In the genomic region with DNA sequence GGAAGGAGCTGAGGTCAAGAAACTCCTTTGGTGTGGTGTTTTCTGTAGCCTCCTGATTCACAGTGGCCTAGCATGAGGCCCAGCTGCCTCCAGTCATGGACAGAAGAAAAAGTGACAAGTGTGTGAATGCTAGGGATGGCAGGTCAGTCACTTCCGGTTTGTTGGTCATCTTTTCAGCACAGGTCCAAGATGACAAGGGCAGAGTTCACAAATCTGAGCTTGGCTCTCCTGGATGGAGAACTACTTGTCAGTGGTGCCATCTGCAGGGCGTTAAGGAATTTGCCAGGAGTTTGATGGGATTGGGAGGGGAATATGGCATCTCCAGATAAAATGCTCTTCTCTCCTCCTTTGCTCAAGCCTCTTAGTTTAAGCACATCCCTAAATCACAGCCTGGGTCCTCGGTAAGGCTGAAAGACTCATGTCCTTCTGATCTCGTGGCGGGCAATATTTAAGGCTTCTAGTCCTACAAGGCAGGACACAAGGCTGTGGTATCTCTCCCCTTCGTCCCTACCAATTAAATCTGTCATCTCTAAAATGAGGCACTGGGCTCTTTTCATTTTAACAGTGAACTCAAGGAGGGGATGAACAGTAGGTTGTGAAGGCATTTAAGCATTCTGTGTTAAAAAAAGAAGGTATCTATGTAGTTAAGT, we compare ENCODE assay signal across 9 cellular contexts. TPM values are rescaled to one million over a fixed set of nuclear protein-coding genes. Genes with fewer than 3 reads are reported as not detected.
A peak's percentile ranks its signal among the peaks of the same experiment; 100 is the strongest.
DNase-seq lines count a peak whose midpoint lies in the region; ATAC-seq and TF ChIP-seq lines count a peak whose summit lies in the region.
"Had no signal": no experiment of that assay in that cellular context is flagged by ENCODE, and none has a peak within 500 bp of the region (broad histone marks: within the 10 kb centered on the region; RNA-seq: fewer than 3 reads in every experiment).

No MANE protein-coding gene starts in this region.

- no peaks in the 10 kb centered on the region for H3K36me3 ChIP-seq in OCI-LY3 (replicated peaks; ENCODE audit: low read depth, low read length)

- no peak overlapping the region for H3K27ac ChIP-seq in OCI-LY3 (ENCODE audit: low read length)

- DNase-seq in NCI-H1694 treated with DMSO at 0.1 percent for 48 hours (lab: John Stamatoyannopoulos, UW) (peak; percentile 25), NCI-H1694 (lab: John Stamatoyannopoulos, UW) (no peak), endothelial cell (ENCODE audit: low spot score) (peak; percentile 37), mucosa of gallbladder (ENCODE audit: low spot score) (peak; percentile 41)
- no peak for DNase-seq in activated T-cell treated with anti-CD3 and anti-CD28 coated beads, Interleukin-2, amount 50 U/mL, for 4 hours
- DNase-seq in stimulated activated CD4-positive, alpha-beta T cell treated with anti-CD3 and anti-CD28 coated beads, Interleukin-12 subunit alpha, Interleukin-12 subunit beta, amount 100 ng/mL, for 4 hours: no peak
- DNase-seq: CD4-positive, CD25-positive, alpha-beta regulatory T cell had no signal

- no peaks in the 10 kb centered on the region for H3K27me3 ChIP-seq in OCI-LY3 (ENCODE audit: low read depth, low read length)

- no peaks in the 10 kb centered on the region for H3K79me2 ChIP-seq in OCI-LY3 (ENCODE audit: low read length)

- H3K4me1 ChIP-seq in OCI-LY3 (ENCODE audit: low read length): no peaks in the 10 kb centered on the region

- no peak overlapping the region for H3K27ac Mint-ChIP-seq in endothelial cell (ENCODE audit: unreplicated experiment)

- H3K4me3 ChIP-seq in OCI-LY3 (ENCODE audit: low read length): no peak overlapping the region

- ATAC-seq in activated T-cell treated with anti-CD3 and anti-CD28 coated beads, Interleukin-2, amount 50 U/mL, for 4 hours: no peak
- ATAC-seq in GM18517 (IDR thresholded peaks at IDR 0.05; ENCODE audit: unreplicated experiment): no peak

- H3K27me3 Mint-ChIP-seq in endothelial cell (ENCODE audit: unreplicated experiment): peaks cover 6% of the 10 kb centered on the region
- H3K27me3 Mint-ChIP-seq in activated T-cell treated with anti-CD3 and anti-CD28 coated beads, Interleukin-2, amount 50 U/mL, for 4 hours (ENCODE audit: low read depth): no peaks in the 10 kb centered on the region

- no peaks in the 10 kb centered on the region for H3K36me3 Mint-ChIP-seq in endothelial cell (ENCODE audit: low read depth, unreplicated experiment)
- H3K36me3 Mint-ChIP-seq in activated T-cell treated with anti-CD3 and anti-CD28 coated beads, Interleukin-2, amount 50 U/mL, for 4 hours (ENCODE audit: insufficient read depth): no peaks in the 10 kb centered on the region
- H3K36me3 Mint-ChIP-seq: CD4-positive, CD25-positive, alpha-beta regulatory T cell had no signal

- no peak overlapping the region; the same call in 1 of the 2 replicates for H2AFZ ChIP-seq in OCI-LY3 (ENCODE audit: low read depth, low read length)

- no peaks in the 10 kb centered on the region for H3K9me3 Mint-ChIP-seq in endothelial cell (ENCODE audit: unreplicated experiment)
- H3K9me3 Mint-ChIP-seq in activated T-cell treated with anti-CD3 and anti-CD28 coated beads, Interleukin-2, amount 50 U/mL, for 4 hours: no peaks in the 10 kb centered on the region
- H3K9me3 Mint-ChIP-seq: CD4-positive, CD25-positive, alpha-beta regulatory T cell had no signal

- H3K4me3 Mint-ChIP-seq in endothelial cell (ENCODE audit: unreplicated experiment): no peak overlapping the region
- H3K4me3 Mint-ChIP-seq in activated T-cell treated with anti-CD3 and anti-CD28 coated beads, Interleukin-2, amount 50 U/mL, for 4 hours: no peak overlapping the region
- H3K4me3 Mint-ChIP-seq: CD4-positive, CD25-positive, alpha-beta regulatory T cell had no signal

- no peak overlapping the region for H3K4me2 ChIP-seq in OCI-LY3 (ENCODE audit: low read length)

- TF ChIP-seq CTCF in OCI-LY3 (IDR thresholded peaks at IDR 0.05; ENCODE audit: low read depth, low read length) (peak; percentile 41), endothelial cell (IDR thresholded peaks at IDR 0.05; ENCODE audit: unreplicated experiment) (peak; percentile 32)

- no peaks in the 10 kb centered on the region for H4K20me1 ChIP-seq in OCI-LY3 (ENCODE audit: insufficient read depth, low read length)

- H3K9me3 ChIP-seq in OCI-LY3 (ENCODE audit: insufficient read depth, low read length): no peaks in the 10 kb centered on the region

- no peaks in the 10 kb centered on the region for H3K4me1 Mint-ChIP-seq in endothelial cell (ENCODE audit: unreplicated experiment)
- H3K4me1 Mint-ChIP-seq in activated T-cell treated with anti-CD3 and anti-CD28 coated beads, Interleukin-2, amount 50 U/mL, for 4 hours (ENCODE audit: low read depth): no peaks in the 10 kb centered on the region
- H3K4me1 Mint-ChIP-seq: CD4-positive, CD25-positive, alpha-beta regulatory T cell had no signal

- no peak overlapping the region for H3K9ac ChIP-seq in OCI-LY3 (ENCODE audit: low read length)

RNA-seq across cellular contexts. Expression of a gene that starts 10.0 kb away (rescaled TPM):
- total RNA-seq in endothelial cell (ENCODE audit: unreplicated experiment): 915 TPM
- 361 TPM for total RNA-seq in mucosa of gallbladder
- total RNA-seq in activated T-cell treated with anti-CD3 and anti-CD28 coated beads, Interleukin-2, amount 50 U/mL, for 4 hours: 1,000 to 10,000 TPM; 2,095 to 2,519 (median 2,182) TPM

RNA-seq across cellular contexts. Expression of a gene that starts 10.5 kb away (rescaled TPM):
- total RNA-seq in endothelial cell (ENCODE audit: unreplicated experiment) (175 TPM), mucosa of gallbladder (53.1 TPM)
- total RNA-seq in activated T-cell treated with anti-CD3 and anti-CD28 coated beads, Interleukin-2, amount 50 U/mL, for 4 hours: 10 to 100 TPM; 27.5 to 35.5 (median 28.8) TPM

RNA-seq across cellular contexts. Expression of a gene that starts 26.6 kb away (rescaled TPM):
- total RNA-seq in endothelial cell (ENCODE audit: unreplicated experiment): 0.46 TPM
- total RNA-seq in mucosa of gallbladder: 1.5 TPM
- under 1 TPM in 1 of 3 donors, not detected in 2; 0.11 TPM for total RNA-seq in activated T-cell treated with anti-CD3 and anti-CD28 coated beads, Interleukin-2, amount 50 U/mL, for 4 hours

RNA-seq across cellular contexts. Expression of a gene that starts 51.4 kb away (rescaled TPM):
- 3.2 TPM for total RNA-seq in endothelial cell (ENCODE audit: unreplicated experiment)
- total RNA-seq in mucosa of gallbladder: 0.29 TPM
- 1 to 10 TPM; 4.5 to 5.2 (median 4.5) TPM for total RNA-seq in activated T-cell treated with anti-CD3 and anti-CD28 coated beads, Interleukin-2, amount 50 U/mL, for 4 hours

Comparison
In these comparisons a context has a peak if more than half of its experiments do, and no peak if none do; other contexts are left out.
1. DNase-seq: peak in NCI-H1694 treated with DMSO at 0.1 percent for 48 hours (single experiment), endothelial cell (single experiment) and mucosa of gallbladder (single experiment); none in NCI-H1694 (single experiment), activated T-cell treated with anti-CD3 and anti-CD28 coated beads, Interleukin-2, amount 50 U/mL, for 4 hours (single experiment) and stimulated activated CD4-positive, alpha-beta T cell treated with anti-CD3 and anti-CD28 coated beads, Interleukin-12 subunit alpha, Interleukin-12 subunit beta, amount 100 ng/mL, for 4 hours (single experiment).